15 cellular contexts compared by ENCODE assay signal in genomic region chr2:68000170-68000825, GRCh38.
"Had no signal": no experiment of that assay in that cellular context is flagged by ENCODE, and none has a peak within 500 bp of the region (broad histone marks: within the 10 kb centered on the region; RNA-seq: fewer than 3 reads in every experiment).

No MANE protein-coding gene starts in this region.

- DNase-seq: activated CD4-positive, alpha-beta T cell treated with anti-CD3 and anti-CD28 coated beads, Interleukin-2, amount 10 ng/mL, durations not matched to agents 7 days and 5 days; activated CD8-positive, alpha-beta memory T cell treated with anti-CD3 and anti-CD28 coated beads, Interleukin-2, amount 50 U/mL, for 4 hours; activated naive CD4-positive, alpha-beta T cell treated with anti-CD3 and anti-CD28 coated beads for 36 hours; activated T-cell treated with anti-CD3 and anti-CD28 coated beads, Interleukin-2, amount 50 U/mL, for 4 hours; left cardiac atrium; mesendoderm; natural killer cell; stimulated activated CD8-positive, alpha-beta memory T cell treated with anti-CD3 and anti-CD28 coated beads, Interleukin-4, amount 100 ng/mL, for 48 hours; stimulated activated naive CD4-positive, alpha-beta T cell; T1000; thyroid gland had no signal

- H3K36me3 ChIP-seq: breast epithelium, neutrophil, thyroid gland had no signal

- H3K9me3 Mint-ChIP-seq: activated CD4-positive, alpha-beta T cell treated with anti-CD3 and anti-CD28 coated beads, Interleukin-2, amount 10 ng/mL, durations not matched to agents 7 days and 5 days; activated naive CD4-positive, alpha-beta T cell treated with anti-CD3 and anti-CD28 coated beads for 36 hours; activated T-cell treated with anti-CD3 and anti-CD28 coated beads, Interleukin-2, amount 50 U/mL, for 4 hours had no signal

- H3K27ac Mint-ChIP-seq: activated CD4-positive, alpha-beta T cell treated with anti-CD3 and anti-CD28 coated beads, Interleukin-2, amount 10 ng/mL, durations not matched to agents 7 days and 5 days; activated naive CD4-positive, alpha-beta T cell treated with anti-CD3 and anti-CD28 coated beads for 36 hours; natural killer cell had no signal

- H3K27me3 ChIP-seq: breast epithelium, thyroid gland had no signal

- H3K4me3 Mint-ChIP-seq: activated CD4-positive, alpha-beta T cell treated with anti-CD3 and anti-CD28 coated beads, Interleukin-2, amount 10 ng/mL, durations not matched to agents 7 days and 5 days; activated naive CD4-positive, alpha-beta T cell treated with anti-CD3 and anti-CD28 coated beads for 36 hours; activated T-cell treated with anti-CD3 and anti-CD28 coated beads, Interleukin-2, amount 50 U/mL, for 4 hours; natural killer cell had no signal

- H3K9me3 ChIP-seq: breast epithelium, neutrophil, thyroid gland had no signal

- H3K4me1 Mint-ChIP-seq: activated CD4-positive, alpha-beta T cell treated with anti-CD3 and anti-CD28 coated beads, Interleukin-2, amount 10 ng/mL, durations not matched to agents 7 days and 5 days; natural killer cell had no signal

- H3K4me1 ChIP-seq: breast epithelium, thyroid gland had no signal

- H3K27ac ChIP-seq: breast epithelium, coronary artery, neutrophil, thyroid gland had no signal

- H3K4me3 ChIP-seq: breast epithelium, coronary artery, thyroid gland had no signal

- H3K36me3 Mint-ChIP-seq: natural killer cell had no signal

- ATAC-seq: activated CD4-positive, CD25-positive, alpha-beta regulatory T cell treated with anti-CD3 and anti-CD28 coated beads, Interleukin-2, amount 50 U/mL, for 24 hours; activated T-cell treated with anti-CD3 and anti-CD28 coated beads, Interleukin-2, amount 50 U/mL, for 4 hours; left cardiac atrium; natural killer cell had no signal
